8 cellular contexts compared by ENCODE assay signal in genomic region chr16:1991588-1992474, GRCh38. TPM values are rescaled to one million over a fixed set of nuclear protein-coding genes. Genes with fewer than 3 reads are reported as not detected.
A peak's percentile ranks its signal among the peaks of the same experiment; 100 is the strongest.
DNase-seq lines count a peak whose midpoint lies in the region; ATAC-seq and TF ChIP-seq lines count a peak whose summit lies in the region.

No MANE protein-coding gene starts in this region.

- POLR2A ChIA-PET in BJ (lab: Charles Lee): interaction anchor here (0.6 kb wide), 1 partner anchor 209 kb away, joined by 3 read pairs; the partner anchor contains the start of gene NUBP2

- peak; percentile 41 for ATAC-seq in GM19467 (IDR thresholded peaks at IDR 0.05; ENCODE audit: unreplicated experiment)

- WGBS in HUES64: 6% methylated on average over 83 of the region's 90 CpGs

- peak overlapping the region; percentile 41 for H3K4me3 ChIP-seq in BJ (ENCODE audit: low read depth, low read length)
- peak overlapping the region; percentile 56 for H3K4me3 ChIP-seq in HUES64 (ENCODE audit: low read length)
- H3K4me3 ChIP-seq in kidney epithelial cell (ENCODE audit: low read depth, low read length): peak overlapping the region; percentile 33

- H3K27me3 ChIP-seq in BJ (ENCODE audit: control insufficient read depth, insufficient read depth, low read length): peaks cover 2% of the 10 kb centered on the region; the same call in 1 of the 2 replicates
- H3K27me3 ChIP-seq in HUES64 (ENCODE audit: insufficient read depth, low read length): peaks cover 39% of the 10 kb centered on the region
- H3K27me3 ChIP-seq in kidney epithelial cell (ENCODE audit: control insufficient read depth, insufficient read depth, low read length): peaks cover 29% of the 10 kb centered on the region

- DNase-seq in BJ (ENCODE audit: low read depth): peak; percentile 20
- peak; percentile 99 for DNase-seq in activated CD4-positive, alpha-beta T cell treated with anti-CD3 and anti-CD28 coated beads for 48 hours
- peak; percentile 88 for DNase-seq in cerebellum (ENCODE audit: low spot score)
- peak; percentile 42 for DNase-seq in kidney epithelial cell (ENCODE audit: low read depth)
- peak; percentile 97 to 99 for DNase-seq in stimulated activated CD4-positive, alpha-beta T cell treated with anti-CD3 and anti-CD28 coated beads, Interleukin-15, amount 100 ng/mL, for 1 hour (ENCODE audit: low read depth in 1 of 2, low spot score in 1 of 2)
- no peak for DNase-seq in GDM1 (lab: John Stamatoyannopoulos, UW)

- no peak overlapping the region for H3K9ac ChIP-seq in HUES64 (ENCODE audit: low read depth, low read length)

- no peaks in the 10 kb centered on the region for H3K9me3 ChIP-seq in HUES64 (ENCODE audit: insufficient read depth, low read depth, low read length)

- CTCF ChIA-PET in BJ (lab: Yijun Ruan, JAX): interaction anchor here (1.4 kb wide), 1 partner anchor 12 kb away, joined by 4 read pairs; no protein-coding TSS in a partner anchor

- H3K36me3 ChIP-seq in BJ (ENCODE audit: control insufficient read depth, insufficient read depth, low read length) (peaks cover 4% of the 10 kb centered on the region), HUES64 (ENCODE audit: insufficient read depth, low read length) (peaks cover under 1% of the 10 kb centered on the region; the same call in 1 of the 2 replicates), kidney epithelial cell (ENCODE audit: control insufficient read depth, insufficient read depth, low read length) (no peaks in the 10 kb centered on the region)

- peaks cover 4% of the 10 kb centered on the region; the same call in 1 of the 2 replicates for H3K4me1 ChIP-seq in HUES64 (ENCODE audit: insufficient read depth, low read length)

- H3K27ac ChIP-seq in HUES64 (ENCODE audit: low read depth, low read length): no peak overlapping the region

- TF ChIP-seq CTCF in BJ (IDR thresholded peaks at IDR 0.05; ENCODE audit: insufficient read depth, low read depth, low read length) (no peak), kidney epithelial cell (IDR thresholded peaks at IDR 0.05; ENCODE audit: insufficient read depth, low read length, poor library complexity, severe bottlenecking) (no peak)

RNA-seq across cellular contexts. Expression of gene SYNGR3, which starts 2.1 kb away (rescaled TPM):
- 2.5 and 3.3 TPM in 2 replicates for polyA plus RNA-seq in BJ (2011; rRNA removed)
- polyA minus RNA-seq in BJ (2011; rRNA and poly(A)+ RNA removed): 2.7 and 4.2 TPM in 2 replicates
- polyA plus RNA-seq in HUES64 (2013, experiment 1 of 2): 5.5 TPM
- 8.5 TPM for polyA plus RNA-seq in HUES64 (2013, experiment 2 of 2)
- 25.4 TPM for total RNA-seq in cerebellum
- 11.3 and 20.1 TPM in 2 replicates for total RNA-seq in kidney epithelial cell

RNA-seq across cellular contexts. Expression of gene GFER, which starts 7.8 kb away (rescaled TPM):
- 14.6 and 19.8 TPM in 2 replicates for polyA plus RNA-seq in BJ (2011; rRNA removed)
- polyA minus RNA-seq in BJ (2011; rRNA and poly(A)+ RNA removed): 5.4 and 14.3 TPM in 2 replicates
- 28.7 TPM for polyA plus RNA-seq in HUES64 (2013, experiment 1 of 2)
- polyA plus RNA-seq in HUES64 (2013, experiment 2 of 2): 23.8 TPM
- 9.5 TPM for total RNA-seq in cerebellum
- 30.2 and 32.7 TPM in 2 replicates for total RNA-seq in kidney epithelial cell

RNA-seq across cellular contexts. Expression of gene NOXO1, which starts 10.6 kb away (rescaled TPM):
- polyA plus RNA-seq in BJ (2011; rRNA removed): 0.17 TPM in 1 of 2 replicates, not detected in the other
- not detected in 2 replicates for polyA minus RNA-seq in BJ (2011; rRNA and poly(A)+ RNA removed)
- polyA plus RNA-seq in HUES64 (2013, experiment 1 of 2): 0.65 TPM
- polyA plus RNA-seq in HUES64 (2013, experiment 2 of 2): not detected
- total RNA-seq in cerebellum: 0.64 TPM
- 0.96 TPM in 1 of 2 replicates, not detected in the other for total RNA-seq in kidney epithelial cell

RNA-seq across cellular contexts. Expression of gene ZNF598, which starts 17.8 kb away (rescaled TPM):
- 14.4 and 23.0 TPM in 2 replicates for polyA plus RNA-seq in BJ (2011; rRNA removed)
- 11.2 and 14.8 TPM in 2 replicates for polyA minus RNA-seq in BJ (2011; rRNA and poly(A)+ RNA removed)
- 28.1 TPM for polyA plus RNA-seq in HUES64 (2013, experiment 1 of 2)
- 25.1 TPM for polyA plus RNA-seq in HUES64 (2013, experiment 2 of 2)
- 8.6 TPM for total RNA-seq in cerebellum
- total RNA-seq in kidney epithelial cell: 48.1 and 57.7 TPM in 2 replicates

RNA-seq across cellular contexts. Expression of gene TBL3, which starts 20.0 kb away (rescaled TPM):
- 16.5 and 33.1 TPM in 2 replicates for polyA plus RNA-seq in BJ (2011; rRNA removed)
- 24.8 and 37.7 TPM in 2 replicates for polyA minus RNA-seq in BJ (2011; rRNA and poly(A)+ RNA removed)
- 44.1 TPM for polyA plus RNA-seq in HUES64 (2013, experiment 1 of 2)
- polyA plus RNA-seq in HUES64 (2013, experiment 2 of 2): 45.6 TPM
- 10.1 TPM for total RNA-seq in cerebellum
- 53.5 and 70.3 TPM in 2 replicates for total RNA-seq in kidney epithelial cell
